In the genomic region with DNA sequence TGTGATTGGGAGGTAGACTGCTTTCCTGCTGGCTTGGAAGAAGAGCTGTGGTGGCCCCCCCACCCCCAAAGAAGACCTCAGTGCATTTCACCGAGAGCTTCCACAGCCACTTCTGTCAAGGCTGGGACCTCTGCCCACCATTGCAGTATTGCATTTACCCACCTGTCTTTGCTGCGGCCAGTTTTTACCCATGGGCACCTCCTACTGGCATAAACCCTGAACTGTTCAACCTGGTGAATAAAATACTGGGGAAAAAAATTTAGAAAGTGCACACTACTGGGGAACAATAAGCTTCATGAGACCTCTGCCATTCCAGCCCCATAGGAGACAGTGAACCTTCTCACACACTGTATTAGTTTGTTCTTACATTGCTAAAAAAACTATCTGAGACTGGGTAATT, we compare ENCODE assay signal across 11 cellular contexts.
"Had no signal": no experiment of that assay in that cellular context is flagged by ENCODE, and none has a peak within 500 bp of the region (broad histone marks: within the 10 kb centered on the region; RNA-seq: fewer than 3 reads in every experiment).

No MANE protein-coding gene starts in this region.

- H3K27me3 Mint-ChIP-seq: activated CD4-positive, alpha-beta T cell treated with anti-CD3 and anti-CD28 coated beads for 36 hours; activated naive CD8-positive, alpha-beta T cell; memory B cell; stimulated activated naive B cell treated with anti-CD40 and anti-IgM and Interleukin-4, amounts not matched to agents 10 μg/mL and 1 μg/mL and 100 μg/mL, for 72 hours had no signal

- H3K27ac ChIP-seq: esophagus squamous epithelium, thoracic aorta, upper lobe of left lung had no signal

- H3K27ac Mint-ChIP-seq: activated CD4-positive, alpha-beta T cell treated with anti-CD3 and anti-CD28 coated beads for 36 hours; activated naive CD8-positive, alpha-beta T cell; activated T-helper 1 cell treated with anti-CD3 and anti-CD28 coated beads, Interleukin-12 subunit alpha, Interleukin-12 subunit beta, Interleukin-2, Interleukin-4 antibody, amounts not matched to agents 30 ng/mL and 10 ng/mL and 1 ng/mL, durations not matched to agents 14 hours and 24 hours and 36 hours; memory B cell; stimulated activated naive B cell treated with anti-CD40 and anti-IgM and Interleukin-4, amounts not matched to agents 10 μg/mL and 1 μg/mL and 100 μg/mL, for 72 hours had no signal

- H3K4me3 Mint-ChIP-seq: activated CD4-positive, alpha-beta T cell treated with anti-CD3 and anti-CD28 coated beads for 36 hours; activated naive CD8-positive, alpha-beta T cell; activated T-helper 1 cell treated with anti-CD3 and anti-CD28 coated beads, Interleukin-12 subunit alpha, Interleukin-12 subunit beta, Interleukin-2, Interleukin-4 antibody, amounts not matched to agents 30 ng/mL and 10 ng/mL and 1 ng/mL, durations not matched to agents 14 hours and 24 hours and 36 hours; memory B cell; stimulated activated naive B cell treated with anti-CD40 and anti-IgM and Interleukin-4, amounts not matched to agents 10 μg/mL and 1 μg/mL and 100 μg/mL, for 72 hours had no signal

- H3K27me3 ChIP-seq: esophagus squamous epithelium, upper lobe of left lung had no signal

- H3K9me3 ChIP-seq: esophagus squamous epithelium, upper lobe of left lung had no signal

- ATAC-seq: activated CD4-positive, alpha-beta T cell treated with anti-CD3 and anti-CD28 coated beads for 36 hours; left ventricle myocardium superior; stimulated activated naive B cell treated with anti-CD40 and anti-IgM and Interleukin-4, amounts not matched to agents 10 μg/mL and 1 μg/mL and 100 μg/mL, for 72 hours had no signal

- DNase-seq: activated CD4-positive, alpha-beta T cell treated with anti-CD3 and anti-CD28 coated beads for 36 hours; activated CD4-positive, alpha-beta T cell treated with anti-CD3 and anti-CD28 coated beads, Interleukin-2, amount 50 U/mL, for 48 hours; activated gamma-delta T cell treated with Interleukin-2 at 50 U/mL for 16 hours; esophagus squamous epithelium; left ventricle myocardium superior; stimulated activated naive B cell treated with anti-CD40 and anti-IgM and Interleukin-4, amounts not matched to agents 10 μg/mL and 1 μg/mL and 100 μg/mL, for 72 hours; upper lobe of left lung had no signal

- H3K36me3 ChIP-seq: thoracic aorta, upper lobe of left lung had no signal

- H3K4me3 ChIP-seq: esophagus squamous epithelium, thoracic aorta, upper lobe of left lung had no signal
